Comparison of ENCODE assay signal across 25 cellular contexts in the genomic region with DNA sequence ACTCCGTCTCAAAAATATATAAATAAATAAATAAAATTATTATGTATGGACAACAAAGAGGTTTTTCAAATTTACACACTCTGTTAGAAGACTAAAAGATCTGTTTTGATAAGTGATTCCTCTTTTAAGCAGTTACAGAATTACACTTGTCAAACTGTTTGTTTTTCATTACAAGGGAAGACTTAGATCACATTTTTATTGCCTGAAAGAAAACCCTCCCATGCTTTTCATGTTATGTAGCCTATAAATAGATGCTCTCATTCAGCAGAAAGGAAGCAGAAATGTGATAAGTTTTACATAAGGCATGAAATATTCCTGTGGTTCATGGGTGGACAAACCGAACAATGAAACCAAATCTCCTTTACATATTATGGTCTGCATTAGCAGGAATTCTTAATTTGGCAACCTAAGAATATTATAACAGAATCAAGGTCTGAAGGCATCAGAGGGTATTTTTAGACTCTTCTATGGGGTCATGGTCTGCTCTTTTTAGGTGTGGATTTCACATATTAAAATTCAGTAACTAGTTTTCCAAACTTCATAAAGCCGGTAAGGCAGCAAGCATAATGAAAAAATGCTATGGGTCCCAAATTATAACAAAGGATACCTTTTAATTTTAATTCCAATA.
"Had no signal": no experiment of that assay in that cellular context is flagged by ENCODE, and none has a peak within 500 bp of the region (broad histone marks: within the 10 kb centered on the region; RNA-seq: fewer than 3 reads in every experiment).

No MANE protein-coding gene starts in this region.

- H3K27me3 ChIP-seq: neural progenitor cell, suprapubic skin, tibial nerve had no signal

- H3K4me2 ChIP-seq: neural progenitor cell had no signal

- ATAC-seq: heart right ventricle; left colon; lower lobe of right lung; mucosa of descending colon; naive thymus-derived CD4-positive, alpha-beta T cell had no signal

- H3K9me3 ChIP-seq: heart right ventricle, lower lobe of right lung, mucosa of descending colon, suprapubic skin, tibial nerve had no signal

- H3K4me1 ChIP-seq: lower lobe of right lung, neural progenitor cell had no signal

- H3K36me3 ChIP-seq: heart right ventricle, lower lobe of right lung, neural progenitor cell, suprapubic skin, tibial nerve had no signal

- H3K27ac ChIP-seq: heart right ventricle, lower lobe of right lung, neural progenitor cell, suprapubic skin, tibial nerve had no signal

- H2AFZ ChIP-seq: neural progenitor cell had no signal

- H3K9ac ChIP-seq: neural progenitor cell had no signal

- DNase-seq: activated B cell treated with CpG ODN at 0.5 μM for 24 hours; activated CD4-positive, alpha-beta T cell treated with anti-CD3 and anti-CD28 coated beads for 4 hours; activated CD4-positive, alpha-beta T cell treated with anti-CD3 and anti-CD28 coated beads, Interleukin-2, amount 50 U/mL, for 48 hours; activated naive CD4-positive, alpha-beta T cell treated with Interleukin-2 at 50 U/mL for 16 hours; activated naive CD8-positive, alpha-beta T cell treated with anti-CD3 and anti-CD28 coated beads for 36 hours; activated T-cell treated with anti-CD3 and anti-CD28 coated beads, Interleukin-2, amount 50 U/mL, for 48 hours; central memory CD4-positive, alpha-beta T cell; effector memory CD4-positive, alpha-beta T cell; heart right ventricle; left colon; lower lobe of right lung; mesendoderm; mucosa of descending colon; naive thymus-derived CD4-positive, alpha-beta T cell; posterior cingulate gyrus; retina; stimulated activated CD4-positive, alpha-beta T cell treated with anti-CD3 and anti-CD28 coated beads, Interleukin-12 subunit alpha, Interleukin-12 subunit beta, amount 100 ng/mL, for 4 hours; stimulated activated CD4-positive, alpha-beta T cell treated with anti-CD3 and anti-CD28 coated beads, Interleukin-4, amount 100 ng/mL, for 4 hours; T1000 had no signal

- H3K4me3 ChIP-seq: heart right ventricle, lower lobe of right lung, mucosa of descending colon, neural progenitor cell, suprapubic skin, tibial nerve had no signal

- FAIRE-seq: astrocyte, colon, keratinocyte had no signal
